8 cellular contexts compared by ENCODE assay signal in the genomic region with DNA sequence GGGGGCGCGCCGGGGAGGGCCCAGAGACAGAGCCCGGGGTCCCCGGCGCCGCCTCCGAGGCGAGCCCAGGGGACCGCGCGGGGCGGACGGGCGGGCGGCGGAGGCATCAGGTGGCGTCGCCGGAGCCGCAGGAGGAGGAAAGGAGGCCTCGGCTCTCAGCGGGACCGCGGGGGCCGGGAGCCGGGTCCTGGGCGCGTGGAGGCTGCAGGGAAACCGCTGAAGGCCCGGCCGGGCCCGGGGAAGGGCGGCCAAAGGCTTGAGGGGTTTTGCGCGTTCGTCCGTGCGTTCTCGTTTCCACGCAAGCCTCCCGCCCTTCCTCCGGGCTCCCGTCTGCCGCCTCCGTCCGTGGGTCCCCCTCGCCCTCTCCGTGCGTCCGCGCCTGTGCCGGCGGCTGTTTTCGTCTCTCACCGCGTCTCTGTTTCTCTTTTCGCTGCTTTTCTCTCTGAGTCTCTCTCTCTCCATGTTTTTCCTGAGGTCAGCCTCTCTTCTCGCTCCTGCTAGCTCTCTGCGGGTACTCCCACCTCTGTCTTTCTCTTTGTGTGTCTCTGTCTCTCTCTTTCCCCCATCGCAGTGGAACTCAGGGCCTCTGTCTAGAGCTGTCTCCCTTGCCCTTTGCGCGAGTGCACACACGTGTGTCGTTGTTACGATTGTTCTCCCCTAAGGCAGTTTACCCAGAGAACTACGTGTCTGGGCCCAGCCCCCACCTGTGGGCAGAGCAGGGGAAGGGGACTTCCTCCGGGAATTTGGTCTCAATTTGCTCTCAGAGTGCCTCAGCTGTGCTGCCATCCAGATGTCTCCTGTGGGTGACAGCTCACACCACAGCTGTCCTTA. TPM values are rescaled to one million over a fixed set of nuclear protein-coding genes. Genes with fewer than 3 reads are reported as not detected.
DNase-seq lines count a peak whose midpoint lies in the region; ATAC-seq and TF ChIP-seq lines count a peak whose summit lies in the region.

No MANE protein-coding gene starts in this region.

- H3K27me3 Mint-ChIP-seq in endothelial cell (ENCODE audit: unreplicated experiment) = peaks cover 23% of the 10 kb centered on the region

- H3K36me3 ChIP-seq in ES-I3 (ENCODE audit: insufficient read depth, low read length) = no peaks in the 10 kb centered on the region

- no peak for TF ChIP-seq CTCF in endothelial cell (IDR thresholded peaks at IDR 0.05; ENCODE audit: unreplicated experiment)

- H3K9me3 ChIP-seq in ES-I3 (ENCODE audit: control insufficient read depth, insufficient read depth, low read length) = no peaks in the 10 kb centered on the region

- H3K27ac Mint-ChIP-seq in endothelial cell (ENCODE audit: unreplicated experiment) = peak overlapping the region; percentile 34

- no peaks in the 10 kb centered on the region for H3K9me3 Mint-ChIP-seq in endothelial cell (ENCODE audit: unreplicated experiment)

- peak overlapping the region; percentile 83 for H3K4me3 Mint-ChIP-seq in endothelial cell (ENCODE audit: unreplicated experiment)

- H3K9ac ChIP-seq in ES-I3 (ENCODE audit: low read depth, low read length) = peak overlapping the region; percentile 59; the same call in 1 of the 2 replicates

- peaks cover 9% of the 10 kb centered on the region for H3K36me3 Mint-ChIP-seq in endothelial cell (ENCODE audit: low read depth, unreplicated experiment)

- no peaks in the 10 kb centered on the region for H3K4me1 ChIP-seq in ES-I3 (ENCODE audit: insufficient read depth, low read length)

- peak; percentile 64 for DNase-seq in RPMI8226
- peak; percentile 22 for DNase-seq in endothelial cell (ENCODE audit: low spot score)
- peak; percentile 62 for DNase-seq in retina
- no peak for DNase-seq in AG20443 (ENCODE audit: low spot score)
- no peak for DNase-seq in SHP77 (lab: John Stamatoyannopoulos, UW)
- DNase-seq in NCI-H2196 treated with DMSO at 0.1 percent for 48 hours (lab: John Stamatoyannopoulos, UW; ENCODE audit: unreplicated experiment) = no peak

- no peak for ATAC-seq in HG03139 (IDR thresholded peaks at IDR 0.05; ENCODE audit: unreplicated experiment)

- H3K4me1 Mint-ChIP-seq in endothelial cell (ENCODE audit: unreplicated experiment) = peaks cover 11% of the 10 kb centered on the region

RNA-seq across cellular contexts. Expression of gene IRF4, which starts 2.1 kb away (rescaled TPM):
- not detected for total RNA-seq in endothelial cell (ENCODE audit: unreplicated experiment)

Comparison
In these comparisons a context has a peak if more than half of its experiments do, and no peak if none do; other contexts are left out.
1. DNase-seq: peak in RPMI8226 (single experiment), endothelial cell (single experiment) and retina (single experiment); none in AG20443 (single experiment), SHP77 (0 of 2) and NCI-H2196 treated with DMSO at 0.1 percent for 48 hours (single experiment).